8 cellular contexts compared by ENCODE assay signal in genomic region chr2:127885341-127885740, GRCh38. TPM values are rescaled to one million over a fixed set of nuclear protein-coding genes. Genes with fewer than 3 reads are reported as not detected.
DNase-seq lines count a peak whose midpoint lies in the region; ATAC-seq, FAIRE-seq and TF ChIP-seq lines count a peak whose summit lies in the region.
"Not testable (repeated sequence)": the region's sequence is repeated elsewhere in the genome, so short reads cannot be mapped to it uniquely, and the experiment has no call there.

No MANE protein-coding gene starts in this region.

- H3K9ac ChIP-seq in BLaER1 treated with 17β-estradiol and CSF1 and Interleukin-3, amounts not matched to agents 10 nM and 100 nM, result peak overlapping the region; percentile 78 to 87 (median 84); a peak in 21 of 22 replicates
- peak overlapping the region in 1 of 4 experiments; percentile 46; a peak in 1 of 7 replicates for H3K9ac ChIP-seq in H1 (replicated peaks in 1 of 4; ENCODE audit: extremely low read depth in 1 of 4, low read depth in 3 of 4, low read length in 3 of 4)

- H3K4me1 ChIP-seq in BLaER1 treated with 17β-estradiol and CSF1 and Interleukin-3, amounts not matched to agents 10 nM and 100 nM, result peaks cover 25 to 30% (median 26%) of the 10 kb centered on the region in 10 experiments
- H3K4me1 ChIP-seq in H1 (replicated peaks in 1 of 4; ENCODE audit: control insufficient read depth in 3 of 4, insufficient read depth in 4 of 4, low read length in 3 of 4), result not testable (repeated sequence)
- H3K4me1 ChIP-seq in lower lobe of right lung, result peaks cover 32% of the 10 kb centered on the region

- peak; percentile 29 for DNase-seq in RPMI7951 (ENCODE audit: low read depth)
- peak; percentile 56 for DNase-seq in activated T-cell treated with anti-CD3 and anti-CD28 coated beads, Interleukin-2, amount 50 U/mL, for 1 hour
- DNase-seq in H1 (ENCODE audit: low read depth in 1 of 2, low spot score in 2 of 2), result peak in 1 of 2 experiments; percentile 54
- peak; percentile 61 for DNase-seq in lower lobe of right lung
- peak; percentile 33 to 39 for DNase-seq in stimulated activated CD4-positive, alpha-beta T cell treated with anti-CD3 and anti-CD28 coated beads, Interleukin-2, amount 100 ng/mL, for 24 hours

- not testable (repeated sequence) for H3K9me3 ChIP-seq in BLaER1 treated with 17β-estradiol and CSF1 and Interleukin-3, amounts not matched to agents 10 nM and 100 nM (replicated peaks in 1 of 11); H1 (ENCODE audit: insufficient read depth in 2 of 2, low read depth in 1 of 2, low read length in 1 of 2); lower lobe of right lung

- not testable (repeated sequence) for H3K56ac ChIP-seq in H1 (replicated peaks; ENCODE audit: insufficient read length, low read depth, low read length)

- TF ChIP-seq RAD21 in H1 (IDR thresholded peaks at IDR 0.05 in 1 of 2, conservative IDR thresholded peaks at IDR 0.05 in 1 of 2; ENCODE audit: low read depth in 2 of 2, low read length in 2 of 2), result 0 out of 4 replicates have a peak, but pooled peaks of 1 of the 2 experiments have one; percentile 13

- H4K5ac ChIP-seq in H1 (ENCODE audit: insufficient read length, low read depth, low read length), result not testable (repeated sequence)

- not testable (repeated sequence) for H2AFZ ChIP-seq in H1 (ENCODE audit: low read length)

- not testable (repeated sequence) for FAIRE-seq in H1 (lab: Jason Lieb, UNC)

- peaks cover 13 to 48% (median 46%) of the 10 kb centered on the region in 11 experiments; a peak in 21 of 22 replicates for H4K20me1 ChIP-seq in BLaER1 treated with 17β-estradiol and CSF1 and Interleukin-3, amounts not matched to agents 10 nM and 100 nM
- H4K20me1 ChIP-seq in H1 (replicated peaks in 1 of 2; ENCODE audit: control insufficient read depth in 1 of 2, insufficient read depth in 2 of 2, low read length in 2 of 2), result not testable (repeated sequence)

- not testable (repeated sequence) for H3K79me1 ChIP-seq in H1 (ENCODE audit: low read depth, low read length)

- peak overlapping the region in 10 of 11 experiments; percentile 70 to 82 (median 78); a peak in 21 of 22 replicates for H3K27ac ChIP-seq in BLaER1 treated with 17β-estradiol and CSF1 and Interleukin-3, amounts not matched to agents 10 nM and 100 nM
- H3K27ac ChIP-seq in H1 (ENCODE audit: low read depth, low read length), result not testable (repeated sequence)
- peak overlapping the region; percentile 87 for H3K27ac ChIP-seq in lower lobe of right lung

- not testable (repeated sequence) for H3K23ac ChIP-seq in H1 (ENCODE audit: insufficient read length)

- H3K36me3 ChIP-seq in BLaER1 treated with 17β-estradiol and CSF1 and Interleukin-3, amounts not matched to agents 10 nM and 100 nM, result peaks cover 31 to 41% (median 40%) of the 10 kb centered on the region in 11 experiments
- peaks cover 0 to 27% (median 4%) of the 10 kb centered on the region in 4 experiments; a peak in 5 of 8 replicates for H3K36me3 ChIP-seq in H1 (ENCODE audit: control insufficient read depth in 2 of 4, insufficient read depth in 4 of 4, low read length in 3 of 4)
- H3K36me3 ChIP-seq in lower lobe of right lung, result peaks cover 30% of the 10 kb centered on the region

- H3K4ac ChIP-seq in H1 (replicated peaks; ENCODE audit: insufficient read length, low read depth, low read length), result not testable (repeated sequence)

- peak overlapping the region in 8 of 11 experiments; percentile 88 to 98 (median 96); a peak in 10 of 22 replicates for H3K4me2 ChIP-seq in BLaER1 treated with 17β-estradiol and CSF1 and Interleukin-3, amounts not matched to agents 10 nM and 100 nM
- peak overlapping the region; percentile 63 to 79; a peak in 3 of 4 replicates for H3K4me2 ChIP-seq in H1 (ENCODE audit: insufficient read depth in 1 of 2, low read depth in 2 of 2, low read length in 2 of 2)

- not testable (repeated sequence) for H3K27me3 ChIP-seq in BLaER1 treated with 17β-estradiol and CSF1 and Interleukin-3, amounts not matched to agents 10 nM and 100 nM; H1 (replicated peaks in 1 of 4; ENCODE audit: control insufficient read depth in 3 of 4, extremely low read depth in 1 of 4, insufficient read depth in 3 of 4, low read length in 3 of 4); lower lobe of right lung (ENCODE audit: low read depth)

- peak overlapping the region; percentile 66 to 76 (median 72) for H3K4me3 ChIP-seq in BLaER1 treated with 17β-estradiol and CSF1 and Interleukin-3, amounts not matched to agents 10 nM and 100 nM
- peak overlapping the region; percentile 53 to 66 (median 62); a peak in 7 of 8 replicates for H3K4me3 ChIP-seq in H1 (ENCODE audit: extremely low read depth in 1 of 4, insufficient read depth in 2 of 4, low read depth in 3 of 4, low read length in 4 of 4)
- peak overlapping the region; percentile 66 for H3K4me3 ChIP-seq in lower lobe of right lung

- TF ChIP-seq CTCF in H1 (IDR thresholded peaks at IDR 0.05; ENCODE audit: control extremely low read depth in 1 of 3, insufficient read depth in 1 of 3, low read depth in 1 of 3, low read length in 3 of 3), result peak in 1 of 3 experiments; percentile 5; a peak in 1 of 4 replicates
- TF ChIP-seq CTCF in lower lobe of right lung (IDR thresholded peaks at IDR 0.05), result peak; percentile 9

- not testable (repeated sequence) for H4K8ac ChIP-seq in H1 (ENCODE audit: extremely low read depth, insufficient read depth, low read length)

- not testable (repeated sequence) for TF ChIP-seq EP300 in H1 (IDR thresholded peaks at IDR 0.05; ENCODE audit: borderline replicate concordance in 1 of 2, low read depth in 2 of 2, low read length in 2 of 2)

- peaks cover 14 to 50% of the 10 kb centered on the region in 2 experiments; a peak in 3 of 4 replicates for H3K79me2 ChIP-seq in H1 (ENCODE audit: control insufficient read depth in 1 of 2, insufficient read depth in 2 of 2, low read length in 2 of 2)

- H2BK5ac ChIP-seq in H1 (ENCODE audit: low read depth, low read length), result not testable (repeated sequence)

- H2AK5ac ChIP-seq in H1 (ENCODE audit: low read depth, low read length), result not testable (repeated sequence)

- H2BK120ac ChIP-seq in H1 (replicated peaks; ENCODE audit: low read depth, low read length), result not testable (repeated sequence)

- not testable (repeated sequence) for H4K91ac ChIP-seq in H1 (replicated peaks; ENCODE audit: insufficient read length, low read length)

- intact Hi-C loops in lower lobe of right lung (cut with DNase I), result not testable (repeated sequence)

- CTCF ChIA-PET in H1 (lab: Charles Lee; ENCODE audit: partially characterized antibody), result interaction anchor here (1.3 kb wide), 1 partner anchor 21 kb away, joined by 3 read pairs; no protein-coding TSS in a partner anchor

- H3K23me2 ChIP-seq in H1 (ENCODE audit: low read depth, low read length), result not testable (repeated sequence)

- H2BK20ac ChIP-seq in H1 (ENCODE audit: low read length), result not testable (repeated sequence)

- H3K18ac ChIP-seq in H1 (ENCODE audit: extremely low read depth, low read length), result not testable (repeated sequence)

- ATAC-seq in GM21381 (IDR thresholded peaks at IDR 0.05; ENCODE audit: unreplicated experiment), result peak; percentile 17
- peak; percentile 15 for ATAC-seq in HG03280 (IDR thresholded peaks at IDR 0.05; ENCODE audit: unreplicated experiment)
- ATAC-seq in lower lobe of right lung, result peak; percentile 48 to 57

- not testable (repeated sequence) for H2BK15ac ChIP-seq in H1 (ENCODE audit: low read length)

- WGBS in H1 (ENCODE audit: extremely low coverage in 1 of 2, insufficient coverage in 1 of 2, insufficient read length in 1 of 2, insufficient replicate concordance in 2 of 2, low coverage in 1 of 2, low lambda C conversion rate in 2 of 2, missing lambda C conversion rate in 1 of 2), 2 experiments, result 0% methylated on average over 3 of the region's 48 CpGs; no CpG with 5 or more reads in 1 of the 2 experiments

- POLR2A ChIA-PET in H1 (lab: Charles Lee; ENCODE audit: partially characterized antibody), result not testable (repeated sequence)

- H2BK12ac ChIP-seq in H1 (ENCODE audit: low read depth, low read length), result not testable (repeated sequence)

- not testable (repeated sequence) for H3K14ac ChIP-seq in H1 (ENCODE audit: insufficient read length)

- not testable (repeated sequence) for TF ChIP-seq POLR2A in H1 (IDR thresholded peaks at IDR 0.05; ENCODE audit: control extremely low read depth in 1 of 2, low read depth in 2 of 2, low read length in 2 of 2)

TF ChIP-seq in H1, 55 proteins besides CTCF, POLR2A, EP300 and RAD21:
- TF ChIP-seq PHF8 (conservative IDR thresholded peaks at IDR 0.05; ENCODE audit: low read depth, low read length) (0 out of 2 replicates have a peak, but pooled peaks have one; percentile 42), TAF1 (IDR thresholded peaks at IDR 0.05; ENCODE audit: low read depth, low read length) (0 out of 2 replicates have a peak, but pooled peaks have one; percentile 41)

RNA-seq across cellular contexts. Expression of gene AMMECR1L, which starts 0.4 kb away (rescaled TPM):
- 12.5 and 12.7 TPM in 2 replicates for total RNA-seq in RPMI7951 (2014; rRNA removed; shearing (Covaris generic))
- 18.8 and 19.7 TPM in 2 replicates for total RNA-seq in H1 (2021; fragmentation: NEBNext Ultra II Directional; extraction: Animal tissue kit (Norgen Biotek cat#: 25700))
- 10.1 and 10.2 TPM in 2 replicates for polyA plus RNA-seq in H1 (2011; rRNA removed)
- 10.9 TPM for polyA plus RNA-seq in H1 (2011; cell fraction: cytosol; rRNA removed)
- polyA plus RNA-seq in H1 (2011; cell fraction: nucleus; rRNA removed), result 11.9 TPM
- polyA plus RNA-seq in H1 (2012, experiment 1 of 2), result 14.4 to 17.8 TPM (median 16.6 TPM) in 4 replicates
- 6.0 TPM for polyA plus RNA-seq in H1 (2012, experiment 2 of 2)
- polyA plus RNA-seq in H1 (2013, experiment 1 of 2), result 9.6 TPM
- 9.6 TPM for polyA plus RNA-seq in H1 (2013, experiment 2 of 2)
- 17.3 and 17.4 TPM in 2 replicates for polyA minus RNA-seq in H1 (2011; rRNA and poly(A)+ RNA removed)
- 9.2 TPM for polyA minus RNA-seq in H1 (2011; cell fraction: cytosol; rRNA and poly(A)+ RNA removed)
- polyA minus RNA-seq in H1 (2011; cell fraction: nucleus; rRNA and poly(A)+ RNA removed), result 13.1 TPM
- total RNA-seq in lower lobe of right lung, result 14.8 TPM

RNA-seq across cellular contexts. Expression of gene POLR2D, which starts 27.4 kb away (rescaled TPM):
- total RNA-seq in RPMI7951 (2014; rRNA removed; shearing (Covaris generic)), result 23.4 and 23.7 TPM in 2 replicates
- 73.9 and 80.6 TPM in 2 replicates for total RNA-seq in H1 (2021; fragmentation: NEBNext Ultra II Directional; extraction: Animal tissue kit (Norgen Biotek cat#: 25700))
- 19.5 and 25.3 TPM in 2 replicates for polyA plus RNA-seq in H1 (2011; rRNA removed)
- polyA plus RNA-seq in H1 (2011; cell fraction: cytosol; rRNA removed), result 30.6 TPM
- polyA plus RNA-seq in H1 (2011; cell fraction: nucleus; rRNA removed), result 16.6 TPM
- 61.7 to 86.0 TPM (median 67.9 TPM) in 4 replicates for polyA plus RNA-seq in H1 (2012, experiment 1 of 2)
- polyA plus RNA-seq in H1 (2012, experiment 2 of 2), result 23.1 TPM
- 34.6 TPM for polyA plus RNA-seq in H1 (2013, experiment 1 of 2)
- polyA plus RNA-seq in H1 (2013, experiment 2 of 2), result 37.0 TPM
- polyA minus RNA-seq in H1 (2011; rRNA and poly(A)+ RNA removed), result 50.4 and 50.8 TPM in 2 replicates
- 17.6 TPM for polyA minus RNA-seq in H1 (2011; cell fraction: cytosol; rRNA and poly(A)+ RNA removed)
- 11.2 TPM for polyA minus RNA-seq in H1 (2011; cell fraction: nucleus; rRNA and poly(A)+ RNA removed)
- 20.5 TPM for total RNA-seq in lower lobe of right lung
